ENCODE assay signal across 11 cellular contexts in the genomic region with DNA sequence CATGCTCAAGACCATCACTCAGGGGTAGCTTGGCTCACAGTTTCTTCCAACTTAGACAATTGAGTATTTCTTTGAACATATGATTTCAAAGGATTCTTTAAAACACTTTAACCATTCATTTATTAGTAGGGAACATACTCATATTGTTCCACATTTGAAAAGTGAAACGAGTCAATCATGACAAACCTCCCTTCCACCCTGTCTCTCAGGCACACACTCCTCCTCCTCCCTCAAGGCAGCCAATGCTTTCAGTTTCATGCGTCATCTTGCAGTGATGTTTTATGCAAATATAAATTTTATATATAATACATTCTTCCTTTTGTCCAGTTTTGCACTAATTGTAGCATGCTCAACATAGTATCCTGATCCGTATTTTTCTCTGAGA.
DNase-seq lines count a peak whose midpoint lies in the region; ATAC-seq and TF ChIP-seq lines count a peak whose summit lies in the region.
"Had no signal": no experiment of that assay in that cellular context is flagged by ENCODE, and none has a peak within 500 bp of the region (broad histone marks: within the 10 kb centered on the region; RNA-seq: fewer than 3 reads in every experiment).

No MANE protein-coding gene starts in this region.

- no peaks in the 10 kb centered on the region for H3K36me3 Mint-ChIP-seq in activated naive CD4-positive, alpha-beta T cell treated with anti-CD3 and anti-CD28 coated beads for 36 hours (ENCODE audit: low read depth)
- H3K36me3 Mint-ChIP-seq in activated naive CD4-positive, alpha-beta T cell treated with anti-CD3 and anti-CD28 coated beads, Interleukin-2, amount 10 ng/mL, durations not matched to agents 7 days and 5 days = no peaks in the 10 kb centered on the region

- peak; percentile 37 for DNase-seq in activated naive CD4-positive, alpha-beta T cell treated with anti-CD3 and anti-CD28 coated beads for 36 hours
- no peak for DNase-seq in activated naive CD4-positive, alpha-beta T cell treated with anti-CD3 and anti-CD28 coated beads, Interleukin-2, amount 10 ng/mL, durations not matched to agents 7 days and 5 days
- no peak for DNase-seq in thyroid gland
- no peak for DNase-seq in NCI-H510A treated with DMSO at 0.1 percent for 48 hours (lab: John Stamatoyannopoulos, UW)
- no peak for DNase-seq in left cardiac atrium
- DNase-seq: activated CD4-positive, alpha-beta T cell treated with anti-CD3 and anti-CD28 coated beads for 1 hour; foreskin keratinocyte; tibial artery had no signal

- no peaks in the 10 kb centered on the region for H3K27me3 Mint-ChIP-seq in activated naive CD4-positive, alpha-beta T cell treated with anti-CD3 and anti-CD28 coated beads for 36 hours (ENCODE audit: low read depth)
- no peaks in the 10 kb centered on the region for H3K27me3 Mint-ChIP-seq in activated naive CD4-positive, alpha-beta T cell treated with anti-CD3 and anti-CD28 coated beads, Interleukin-2, amount 10 ng/mL, durations not matched to agents 7 days and 5 days

- ATAC-seq in GM21737 (IDR thresholded peaks at IDR 0.05; ENCODE audit: unreplicated experiment) (peak; percentile 56), HG03457 (IDR thresholded peaks at IDR 0.05; ENCODE audit: unreplicated experiment) (peak; percentile 55), esophagus mucosa (no peak), left cardiac atrium (no peak)
- ATAC-seq: foreskin keratinocyte had no signal

- TF ChIP-seq CTCF in thyroid gland (IDR thresholded peaks at IDR 0.05) = no peak

- H3K27ac Mint-ChIP-seq in activated naive CD4-positive, alpha-beta T cell treated with anti-CD3 and anti-CD28 coated beads for 36 hours = no peak overlapping the region
- no peak overlapping the region for H3K27ac Mint-ChIP-seq in activated naive CD4-positive, alpha-beta T cell treated with anti-CD3 and anti-CD28 coated beads, Interleukin-2, amount 10 ng/mL, durations not matched to agents 7 days and 5 days

- H3K36me3 ChIP-seq in thyroid gland = no peaks in the 10 kb centered on the region
- H3K36me3 ChIP-seq: tibial artery had no signal

- 66 to 75% methylated on average over 3 of the region's 3 CpGs for WGBS in thyroid gland, 2 donors

- CTCF ChIA-PET in activated naive CD4-positive, alpha-beta T cell treated with anti-CD3 and anti-CD28 coated beads for 36 hours (lab: Charles Lee) = no interaction called here
- CTCF ChIA-PET in activated naive CD4-positive, alpha-beta T cell treated with anti-CD3 and anti-CD28 coated beads, Interleukin-2, amount 10 ng/mL, durations not matched to agents 7 days and 5 days (lab: Charles Lee) = no interaction called here

- no peak overlapping the region for H3K4me3 ChIP-seq in thyroid gland (replicated peaks in 1 of 3)
- H3K4me3 ChIP-seq: tibial artery had no signal

- no peaks in the 10 kb centered on the region for H3K9me3 ChIP-seq in thyroid gland
- H3K9me3 ChIP-seq: tibial artery had no signal

- H3K4me1 ChIP-seq in thyroid gland = peaks cover 19 to 30% of the 10 kb centered on the region in 2 donors
- H3K4me1 ChIP-seq: foreskin keratinocyte, tibial artery had no signal

- no peaks in the 10 kb centered on the region for H3K9me3 Mint-ChIP-seq in activated naive CD4-positive, alpha-beta T cell treated with anti-CD3 and anti-CD28 coated beads for 36 hours
- no peaks in the 10 kb centered on the region for H3K9me3 Mint-ChIP-seq in activated naive CD4-positive, alpha-beta T cell treated with anti-CD3 and anti-CD28 coated beads, Interleukin-2, amount 10 ng/mL, durations not matched to agents 7 days and 5 days

- TF ChIP-seq POLR2A in thyroid gland (IDR thresholded peaks at IDR 0.05) = no peak

- H3K4me1 Mint-ChIP-seq in activated naive CD4-positive, alpha-beta T cell treated with anti-CD3 and anti-CD28 coated beads for 36 hours (ENCODE audit: low read depth) = peaks cover 4% of the 10 kb centered on the region
- no peaks in the 10 kb centered on the region for H3K4me1 Mint-ChIP-seq in activated naive CD4-positive, alpha-beta T cell treated with anti-CD3 and anti-CD28 coated beads, Interleukin-2, amount 10 ng/mL, durations not matched to agents 7 days and 5 days

- intact Hi-C loops in activated naive CD4-positive, alpha-beta T cell treated with anti-CD3 and anti-CD28 coated beads for 36 hours (cut with micrococcal nuclease) = no loop called here
- intact Hi-C loops in thyroid gland (cut with DNase I) (no loop called here), left cardiac atrium (cut with DNase I) (no loop called here)

- H3K27me3 ChIP-seq in thyroid gland = no peaks in the 10 kb centered on the region
- H3K27me3 ChIP-seq: foreskin keratinocyte had no signal

- peak overlapping the region; percentile 48 to 74 (median 65) for H3K27ac ChIP-seq in thyroid gland
- H3K27ac ChIP-seq: foreskin keratinocyte, tibial artery had no signal

- no peak overlapping the region for H3K4me3 Mint-ChIP-seq in activated naive CD4-positive, alpha-beta T cell treated with anti-CD3 and anti-CD28 coated beads for 36 hours
- H3K4me3 Mint-ChIP-seq in activated naive CD4-positive, alpha-beta T cell treated with anti-CD3 and anti-CD28 coated beads, Interleukin-2, amount 10 ng/mL, durations not matched to agents 7 days and 5 days = no peak overlapping the region

Comparison
In these comparisons a context has a peak if more than half of its experiments do, and no peak if none do; other contexts are left out.
1. ATAC-seq: peak in GM21737 (single experiment) and HG03457 (single experiment); none in esophagus mucosa (single experiment) and left cardiac atrium (0 of 2).